Comparison of ENCODE assay signal across 27 cellular contexts in genomic region chr2:27007416-27008374, GRCh38.
"Had no signal": no experiment of that assay in that cellular context is flagged by ENCODE, and none has a peak within 500 bp of the region (broad histone marks: within the 10 kb centered on the region; RNA-seq: fewer than 3 reads in every experiment).

No MANE protein-coding gene starts in this region.

- H3K4me3 ChIP-seq: coronary artery, lower lobe of right lung, mucosa of descending colon, skin epidermis, testis, transverse colon had no signal

- ATAC-seq: activated T-cell treated with anti-CD3 and anti-CD28 coated beads, Interleukin-2, amount 50 U/mL, for 72 hours; effector memory CD8-positive, alpha-beta T cell; esophagus mucosa; foreskin keratinocyte; lower lobe of right lung; mucosa of descending colon; natural killer cell treated with Interleukin-12 subunit alpha and Interleukin-12 subunit beta and Interleukin-15 and Interleukin-18, amount 100 ng/mL, for 72 hours; sciatic nerve; stimulated activated naive CD8-positive, alpha-beta T cell treated with anti-CD3 and anti-CD28 coated beads, Interleukin-15, Interleukin-2, amounts not matched to agents 100 U/mL and 50 U/mL, for 24 hours; WTC11 had no signal

- H3K4me1 Mint-ChIP-seq: WTC11 had no signal

- H3K27ac Mint-ChIP-seq: activated naive CD8-positive, alpha-beta T cell; activated T-cell treated with anti-CD3 and anti-CD28 coated beads, Interleukin-2, amount 50 U/mL, for 72 hours; effector memory CD8-positive, alpha-beta T cell; natural killer cell treated with Interleukin-12 subunit alpha and Interleukin-12 subunit beta and Interleukin-15 and Interleukin-18, amount 100 ng/mL, for 72 hours; WTC11 had no signal

- H3K27ac ChIP-seq: coronary artery, foreskin keratinocyte, lower lobe of right lung, skin epidermis, testis, transverse colon had no signal

- H3K4me1 ChIP-seq: lower lobe of right lung, testis, transverse colon had no signal

- H3K36me3 ChIP-seq: lower lobe of right lung, transverse colon had no signal

- DNase-seq: activated CD4-positive, alpha-beta T cell treated with anti-CD3 and anti-CD28 coated beads for 1 hour; activated CD4-positive, alpha-beta T cell treated with anti-CD3 and anti-CD28 coated beads, Interleukin-2, amount 50 U/mL, for 1 hour; activated effector memory CD4-positive, alpha-beta T cell treated with Interleukin-2 at 50 U/mL for 16 hours; activated naive CD4-positive, alpha-beta T cell treated with Interleukin-2 at 50 U/mL for 16 hours; activated T-cell treated with anti-CD3 and anti-CD28 coated beads for 4 hours; activated T-cell treated with anti-CD3 and anti-CD28 coated beads, Interleukin-2, amount 50 U/mL, for 72 hours; anterior cingulate cortex; effector memory CD8-positive, alpha-beta T cell; foreskin keratinocyte; islet precursor cell; lower lobe of right lung; mesendoderm; mucosa of descending colon; stimulated activated CD4-positive, alpha-beta T cell treated with anti-CD3 and anti-CD28 coated beads, Interleukin-12 subunit alpha, Interleukin-12 subunit beta, amount 100 ng/mL, for 4 hours; stimulated activated CD4-positive, alpha-beta T cell treated with anti-CD3 and anti-CD28 coated beads, Interleukin-4, amount 100 ng/mL, for 1 hour; stimulated activated naive CD8-positive, alpha-beta T cell treated with anti-CD3 and anti-CD28 coated beads, Interleukin-15, Interleukin-2, amounts not matched to agents 100 U/mL and 50 U/mL, for 24 hours; testis; transverse colon had no signal

- H3K36me3 Mint-ChIP-seq: natural killer cell treated with Interleukin-12 subunit alpha and Interleukin-12 subunit beta and Interleukin-15 and Interleukin-18, amount 100 ng/mL, for 72 hours had no signal

- FAIRE-seq: bronchial epithelial cell, TTC549 had no signal

- H3K9me3 Mint-ChIP-seq: activated T-cell treated with anti-CD3 and anti-CD28 coated beads, Interleukin-2, amount 50 U/mL, for 72 hours; effector memory CD8-positive, alpha-beta T cell; natural killer cell treated with Interleukin-12 subunit alpha and Interleukin-12 subunit beta and Interleukin-15 and Interleukin-18, amount 100 ng/mL, for 72 hours had no signal

- H3K27me3 ChIP-seq: foreskin keratinocyte, testis, transverse colon had no signal

- H3K4me3 Mint-ChIP-seq: activated naive CD8-positive, alpha-beta T cell; activated T-cell treated with anti-CD3 and anti-CD28 coated beads, Interleukin-2, amount 50 U/mL, for 72 hours; effector memory CD8-positive, alpha-beta T cell; natural killer cell treated with Interleukin-12 subunit alpha and Interleukin-12 subunit beta and Interleukin-15 and Interleukin-18, amount 100 ng/mL, for 72 hours; WTC11 had no signal

- H3K9me3 ChIP-seq: lower lobe of right lung, mucosa of descending colon, testis, transverse colon had no signal
